In genomic region chr7:99167072-99167471, GRCh38 we compare ENCODE assay signal across 2 cellular contexts.
TF ChIP-seq lines count a peak whose summit lies in the region.

No MANE protein-coding gene starts in this region.

TF ChIP-seq in HEK293, 187 proteins besides CTCF, POLR2A, EP300 and RAD21 (continued from another document):
- peak; percentile 78 for TF ChIP-seq ZIC2 (tag by site-specific recombination; IDR thresholded peaks at IDR 0.05)
TF ChIP-seq in HEK293: peak in this region for 1.

TF ChIP-seq in WTC11, 78 proteins besides CTCF, POLR2A, EP300 and RAD21 (continued from another document):
- TF ChIP-seq ATF6 (CRISPR knock-in tag; IDR thresholded peaks at IDR 0.05) (no peak), USF1 (CRISPR knock-in tag; IDR thresholded peaks at IDR 0.05) (no peak), CREM (CRISPR knock-in tag; IDR thresholded peaks at IDR 0.05) (no peak)
TF ChIP-seq in WTC11: peak in this region for 0.
